In genomic region chr3:135226057-135226456, GRCh38 we compare ENCODE assay signal across 14 cellular contexts.
DNase-seq lines count a peak whose midpoint lies in the region; ATAC-seq and TF ChIP-seq lines count a peak whose summit lies in the region.
"Had no signal": no experiment of that assay in that cellular context is flagged by ENCODE, and none has a peak within 500 bp of the region (broad histone marks: within the 10 kb centered on the region; RNA-seq: fewer than 3 reads in every experiment).

No MANE protein-coding gene starts in this region.

- no peaks in the 10 kb centered on the region for H3K36me3 Mint-ChIP-seq in stimulated activated memory B cell treated with anti-CD40 and anti-IgM and Interleukin-4, amounts not matched to agents 10 μg/mL and 1 μg/mL and 100 μg/mL, for 72 hours
- H3K36me3 Mint-ChIP-seq: mesothelial cell of epicardium had no signal

- DNase-seq in NCI-H748 (lab: John Stamatoyannopoulos, UW; ENCODE audit: unreplicated experiment) (peak; percentile 26), NCI-H748 treated with DMSO at 0.1 percent for 48 hours (lab: John Stamatoyannopoulos, UW) (no peak), NB4 (ENCODE audit: low read depth) (peak; percentile 90)
- DNase-seq in activated effector memory CD4-positive, alpha-beta T cell treated with Interleukin-2 at 50 U/mL for 16 hours, result no peak
- no peak for DNase-seq in activated CD8-positive, alpha-beta memory T cell treated with anti-CD3 and anti-CD28 coated beads, Interleukin-2, amount 50 U/mL, for 48 hours
- DNase-seq: 8988T; activated effector memory CD4-positive, alpha-beta T cell treated with anti-CD3 and anti-CD28 coated beads, Interleukin-2, amount 50 U/mL, for 16 hours; glutamatergic neuron had no signal

- peaks cover 11% of the 10 kb centered on the region for H3K4me1 Mint-ChIP-seq in stimulated activated memory B cell treated with anti-CD40 and anti-IgM and Interleukin-4, amounts not matched to agents 10 μg/mL and 1 μg/mL and 100 μg/mL, for 72 hours
- H3K4me1 Mint-ChIP-seq: mesothelial cell of epicardium had no signal

- TF ChIP-seq POLR2A in NB4 (IDR thresholded peaks at IDR 0.05; ENCODE audit: extremely low read depth, insufficient read length), result no peak

- H3K27ac Mint-ChIP-seq in stimulated activated memory B cell treated with anti-CD40 and anti-IgM and Interleukin-4, amounts not matched to agents 10 μg/mL and 1 μg/mL and 100 μg/mL, for 72 hours, result no peak overlapping the region
- H3K27ac Mint-ChIP-seq: mesothelial cell of epicardium, WTC11 had no signal

- H3K4me3 Mint-ChIP-seq in stimulated activated memory B cell treated with anti-CD40 and anti-IgM and Interleukin-4, amounts not matched to agents 10 μg/mL and 1 μg/mL and 100 μg/mL, for 72 hours, result no peak overlapping the region
- H3K4me3 Mint-ChIP-seq: mesothelial cell of epicardium, WTC11 had no signal

- no peak overlapping the region for H3K4me3 ChIP-seq in NB4 (ENCODE audit: low read depth, low read length)

- ATAC-seq in HG02798 (IDR thresholded peaks at IDR 0.05; ENCODE audit: poor library complexity, unreplicated experiment), result peak; percentile 60
- peak; percentile 55 for ATAC-seq in stimulated activated memory B cell treated with anti-CD40 and anti-IgM and Interleukin-4, amounts not matched to agents 10 μg/mL and 1 μg/mL and 100 μg/mL, for 72 hours
- no peak for ATAC-seq in esophagus mucosa
- ATAC-seq: HCT116, WTC11 had no signal

- no peaks in the 10 kb centered on the region for H3K27me3 Mint-ChIP-seq in stimulated activated memory B cell treated with anti-CD40 and anti-IgM and Interleukin-4, amounts not matched to agents 10 μg/mL and 1 μg/mL and 100 μg/mL, for 72 hours

- H3K9me3 Mint-ChIP-seq in stimulated activated memory B cell treated with anti-CD40 and anti-IgM and Interleukin-4, amounts not matched to agents 10 μg/mL and 1 μg/mL and 100 μg/mL, for 72 hours, result no peaks in the 10 kb centered on the region
- H3K9me3 Mint-ChIP-seq: mesothelial cell of epicardium had no signal

- no peak for TF ChIP-seq CTCF in NB4 (IDR thresholded peaks at IDR 0.05; ENCODE audit: low read depth, low read length)

Comparison
In these comparisons a context has a peak if more than half of its experiments do, and no peak if none do; other contexts are left out.
1. DNase-seq: peak in NCI-H748 (single experiment) and NB4 (single experiment); none in NCI-H748 treated with DMSO at 0.1 percent for 48 hours (single experiment), activated effector memory CD4-positive, alpha-beta T cell treated with Interleukin-2 at 50 U/mL for 16 hours (single experiment) and activated CD8-positive, alpha-beta memory T cell treated with anti-CD3 and anti-CD28 coated beads, Interleukin-2, amount 50 U/mL, for 48 hours (single experiment).